ENCODE assay signal across 8 cellular contexts in the genomic region with DNA sequence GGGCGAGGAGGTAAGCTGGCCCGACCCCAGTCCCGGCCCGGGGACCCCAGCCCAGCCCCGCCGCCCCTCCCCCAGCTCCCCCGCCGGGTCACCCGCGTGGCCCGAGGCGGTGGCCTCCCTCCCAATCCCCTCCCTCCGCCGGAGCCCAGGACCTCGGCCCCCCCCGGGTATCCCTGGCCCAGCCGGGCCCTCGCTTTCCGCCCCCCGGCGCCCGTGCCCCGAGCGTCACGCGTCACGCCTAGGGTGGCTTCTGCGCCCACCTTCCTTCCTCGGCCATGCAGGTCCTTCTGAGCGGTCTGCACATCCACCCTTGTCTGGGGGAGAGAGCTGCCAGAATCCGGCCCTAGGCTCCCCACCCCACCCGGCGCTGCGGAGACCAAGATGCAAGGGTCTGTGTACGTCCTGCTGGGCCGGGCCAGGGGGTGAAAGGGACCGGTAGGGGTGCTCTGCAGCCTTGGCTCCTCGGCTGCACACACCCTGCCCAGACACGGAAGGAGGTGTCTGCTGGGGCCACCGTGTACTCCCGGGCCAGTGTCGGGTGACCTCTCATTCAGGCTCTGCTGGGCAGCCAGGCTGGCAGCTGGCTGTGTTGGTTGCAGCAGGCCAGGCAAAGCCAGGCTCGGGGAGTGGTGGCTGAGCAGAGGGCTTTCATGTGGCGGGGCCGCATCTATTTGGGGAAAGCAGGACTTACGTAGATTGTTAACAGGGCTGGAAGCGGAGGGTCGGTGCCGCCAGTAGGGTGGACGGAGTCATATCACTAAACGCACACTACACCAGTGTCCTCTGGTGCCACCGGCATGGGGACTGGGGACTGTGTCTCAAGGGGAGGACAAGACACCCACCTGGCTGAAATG. TPM values are rescaled to one million over a fixed set of nuclear protein-coding genes. Genes with fewer than 3 reads are reported as not detected.
DNase-seq lines count a peak whose midpoint lies in the region; ATAC-seq and TF ChIP-seq lines count a peak whose summit lies in the region.

No MANE protein-coding gene starts in this region.

- no peak overlapping the region for H3K9ac ChIP-seq in colonic mucosa (ENCODE audit: low read depth in 2 of 2, low read length in 2 of 2)

- H3K4me1 Mint-ChIP-seq in HFFc6 (ENCODE audit: low read depth) (no peaks in the 10 kb centered on the region), nephron (peaks cover 5% of the 10 kb centered on the region)

- peaks cover 32% of the 10 kb centered on the region for H3K27me3 Mint-ChIP-seq in HFFc6 (ENCODE audit: insufficient read depth)
- peaks cover 69% of the 10 kb centered on the region for H3K27me3 Mint-ChIP-seq in nephron (ENCODE audit: low read depth)

- H3K9me3 Mint-ChIP-seq in HFFc6 = no peaks in the 10 kb centered on the region
- no peaks in the 10 kb centered on the region for H3K9me3 Mint-ChIP-seq in nephron

- intact Hi-C loops in colonic mucosa (cut with DNase I) = no loop called here

- H3K27ac Mint-ChIP-seq in HFFc6 (no peak overlapping the region), nephron (no peak overlapping the region)

- no peak for ATAC-seq in GM21447 (IDR thresholded peaks at IDR 0.05; ENCODE audit: unreplicated experiment)

- H3K36me3 ChIP-seq in colonic mucosa = no peaks in the 10 kb centered on the region

- H3K36me3 Mint-ChIP-seq in HFFc6 (ENCODE audit: low read depth) (no peaks in the 10 kb centered on the region), nephron (ENCODE audit: low read depth) (no peaks in the 10 kb centered on the region)

- peak overlapping the region; percentile 25 for H3K4me3 ChIP-seq in colonic mucosa

- H3K4me3 Mint-ChIP-seq in HFFc6 (peak overlapping the region; percentile 20; the same call in 1 of the 2 replicates), nephron (peak overlapping the region; percentile 67 to 76 (median 72))

- no peak for TF ChIP-seq CTCF in HFFc6 (IDR thresholded peaks at IDR 0.05)
- no peak for TF ChIP-seq CTCF in colonic mucosa (IDR thresholded peaks at IDR 0.05)
- no peak for TF ChIP-seq CTCF in nephron (IDR thresholded peaks at IDR 0.05; ENCODE audit: unreplicated experiment in 3 of 3)

- peaks cover 33% of the 10 kb centered on the region for H3K27me3 ChIP-seq in colonic mucosa

- DNase-seq in Ammon's horn (ENCODE audit: low spot score) (peak; percentile 59), HFFc6 (no peak), colonic mucosa (no peak), activated gamma-delta T cell (lab: John Stamatoyannopoulos, UW) (no peak), NCI-H128 (lab: John Stamatoyannopoulos, UW; ENCODE audit: unreplicated experiment) (no peak), NCI-H2107 (lab: John Stamatoyannopoulos, UW) (no peak)

- no peaks in the 10 kb centered on the region for H3K4me1 ChIP-seq in colonic mucosa

- H3K27ac ChIP-seq in colonic mucosa = no peak overlapping the region

- H3K9me3 ChIP-seq in colonic mucosa = no peaks in the 10 kb centered on the region

RNA-seq across cellular contexts. Expression of a gene that starts 0.8 kb away (rescaled TPM):
- under 1 TPM; 0.02 to 0.38 (median 0.09) TPM for total RNA-seq in HFFc6 (2021; fragmentation: NEBNext Ultra II Directional; extraction: Animal tissue kit (Norgen Biotek cat#: 25700))
- 10 to 100 TPM; 41.5 to 46.0 TPM for total RNA-seq in colonic mucosa

Comparison
In these comparisons a context has a peak if more than half of its experiments do, and no peak if none do; other contexts are left out.
1. RNA of a gene that starts 0.8 kb away (total RNA-seq): 41.5 to 46.0 TPM in colonic mucosa; 0.02 to 0.38 TPM in HFFc6; every median in the first group is over 10 times any median in the second.